In genomic region chr19:15371119-15371518, GRCh38 we compare ENCODE assay signal across 26 cellular contexts.
"Had no signal": no experiment of that assay in that cellular context is flagged by ENCODE, and none has a peak within 500 bp of the region (broad histone marks: within the 10 kb centered on the region; RNA-seq: fewer than 3 reads in every experiment).

No MANE protein-coding gene starts in this region.

- H3K4me2 ChIP-seq: KMS-11 had no signal

- DNase-seq: activated B cell treated with CpG ODN at 0.5 μM for 24 hours; activated CD4-positive, alpha-beta T cell treated with anti-CD3 and anti-CD28 coated beads for 1 hour; activated CD4-positive, alpha-beta T cell treated with anti-CD3 and anti-CD28 coated beads, Interleukin-2, amount 10 ng/mL, durations not matched to agents 24 days and 14 days; activated CD4-positive, alpha-beta T cell treated with anti-CD3 and anti-CD28 coated beads, Interleukin-2, amount 50 U/mL, for 48 hours; activated CD8-positive, alpha-beta memory T cell treated with anti-CD3 and anti-CD28 coated beads, Interleukin-2, amount 10 ng/mL, durations not matched to agents 7 days and 5 days; activated gamma-delta T cell treated with Interleukin-2 at 50 U/mL for 16 hours; activated naive CD4-positive, alpha-beta T cell treated with anti-CD3 and anti-CD28 coated beads, Interleukin-2, amount 10 ng/mL, durations not matched to agents 7 days and 5 days; activated naive CD8-positive, alpha-beta T cell treated with anti-CD3 and anti-CD28 coated beads for 36 hours; activated T-cell treated with anti-CD3 and anti-CD28 coated beads, Interleukin-2, amount 50 U/mL, for 4 hours; brain microvascular endothelial cell; NCI-H1092; NCI-H1417; NCI-H1930; NCI-H2171; NCI-H2227 treated with DMSO at 0.1 percent for 48 hours; NCI-H69; NK-92 treated with Interleukin-12 subunit alpha and Interleukin-12 subunit beta, amount 100 ng/mL, for 24 hours; OCI-M1; RPMI8226; SIG-M5; T-helper 17 cell; T1000 had no signal

- H3K27me3 ChIP-seq: brain microvascular endothelial cell, cardiac muscle cell had no signal

- H3K9ac ChIP-seq: KMS-11 had no signal

- H3K4me3 ChIP-seq: cardiac muscle cell had no signal

- ATAC-seq: activated CD8-positive, alpha-beta memory T cell treated with anti-CD3 and anti-CD28 coated beads, Interleukin-2, amount 10 ng/mL, durations not matched to agents 7 days and 5 days; activated T-cell treated with anti-CD3 and anti-CD28 coated beads, Interleukin-2, amount 50 U/mL, for 4 hours; activated T-helper 17 cell treated with anti-CD3 and anti-CD28 coated beads, Interleukin-2, amount 50 U/mL, for 72 hours; Panc1; T-helper 17 cell had no signal

- H3K27ac ChIP-seq: brain microvascular endothelial cell, cardiac muscle cell, KMS-11 had no signal
